In genomic region chr1:246893205-246893939, GRCh38 we compare ENCODE assay signal across 14 cellular contexts. TPM values are rescaled to one million over a fixed set of nuclear protein-coding genes. Genes with fewer than 3 reads are reported as not detected.
DNase-seq lines count a peak whose midpoint lies in the region; ATAC-seq lines count a peak whose summit lies in the region.
"Had no signal": no experiment of that assay in that cellular context is flagged by ENCODE, and none has a peak within 500 bp of the region (broad histone marks: within the 10 kb centered on the region; RNA-seq: fewer than 3 reads in every experiment).

No MANE protein-coding gene starts in this region.

- CTCF ChIA-PET in T-cell (lab: Charles Lee): no interaction called here

- ATAC-seq in GM18519 (IDR thresholded peaks at IDR 0.05; ENCODE audit: low FRiP score, unreplicated experiment) (peak; percentile 88), HG02642 (IDR thresholded peaks at IDR 0.05; ENCODE audit: poor library complexity, unreplicated experiment) (peak; percentile 44), T-cell (replicated peaks in 1 of 4) (no peak), HG02840 (IDR thresholded peaks at IDR 0.05; ENCODE audit: low FRiP score, unreplicated experiment) (no peak)
- ATAC-seq: K562 had no signal

- peak overlapping the region; percentile 38 for H3K27ac Mint-ChIP-seq in T-helper 1 cell treated with Interleukin-12 subunit alpha and Interleukin-12 subunit beta and Interleukin-4 antibody, amounts not matched to agents 30 μg/mL and 1 μg/mL, for 36 hours
- no peak overlapping the region for H3K27ac Mint-ChIP-seq in T-cell
- H3K27ac Mint-ChIP-seq: dendritic cell treated with granulocyte-macrophage colony-stimulating factor and Interleukin-4, amounts not matched to agents 40 ng/mL and 50 ng/mL, for 4 days had no signal

- POLR2A ChIA-PET in T-cell (lab: Charles Lee): no interaction called here

- no peak overlapping the region for H3K4me3 Mint-ChIP-seq in T-helper 1 cell treated with Interleukin-12 subunit alpha and Interleukin-12 subunit beta and Interleukin-4 antibody, amounts not matched to agents 30 μg/mL and 1 μg/mL, for 36 hours
- H3K4me3 Mint-ChIP-seq in T-cell: no peak overlapping the region
- H3K4me3 Mint-ChIP-seq: CD14-positive monocyte; dendritic cell treated with granulocyte-macrophage colony-stimulating factor and Interleukin-4, amounts not matched to agents 40 ng/mL and 50 ng/mL, for 4 days had no signal

- DNase-seq in ELR (ENCODE audit: low read depth) (peak; percentile 10), T-cell (no peak), NCI-H2227 (lab: John Stamatoyannopoulos, UW; ENCODE audit: unreplicated experiment) (no peak)
- DNase-seq: amygdala, GDM1, NCI-H1436 treated with DMSO at 0.1 percent for 48 hours, NCI-H69 had no signal

- peaks cover 13% of the 10 kb centered on the region for H3K4me1 Mint-ChIP-seq in T-helper 1 cell treated with Interleukin-12 subunit alpha and Interleukin-12 subunit beta and Interleukin-4 antibody, amounts not matched to agents 30 μg/mL and 1 μg/mL, for 36 hours (ENCODE audit: low read depth)
- peaks cover 0 to 4% (median 0%) of the 10 kb centered on the region in 3 donors for H3K4me1 Mint-ChIP-seq in T-cell
- H3K4me1 Mint-ChIP-seq: CD14-positive monocyte had no signal

- H3K36me3 Mint-ChIP-seq in T-helper 1 cell treated with Interleukin-12 subunit alpha and Interleukin-12 subunit beta and Interleukin-4 antibody, amounts not matched to agents 30 μg/mL and 1 μg/mL, for 36 hours (ENCODE audit: low read depth): peaks cover 55% of the 10 kb centered on the region
- peaks cover 73% of the 10 kb centered on the region for H3K36me3 Mint-ChIP-seq in T-cell

- H3K27me3 Mint-ChIP-seq in T-helper 1 cell treated with Interleukin-12 subunit alpha and Interleukin-12 subunit beta and Interleukin-4 antibody, amounts not matched to agents 30 μg/mL and 1 μg/mL, for 36 hours (ENCODE audit: low read depth): no peaks in the 10 kb centered on the region
- no peaks in the 10 kb centered on the region for H3K27me3 Mint-ChIP-seq in T-cell
- H3K27me3 Mint-ChIP-seq: dendritic cell treated with granulocyte-macrophage colony-stimulating factor and Interleukin-4, amounts not matched to agents 40 ng/mL and 50 ng/mL, for 4 days had no signal

- H3K9me3 Mint-ChIP-seq in T-helper 1 cell treated with Interleukin-12 subunit alpha and Interleukin-12 subunit beta and Interleukin-4 antibody, amounts not matched to agents 30 μg/mL and 1 μg/mL, for 36 hours: no peaks in the 10 kb centered on the region
- H3K9me3 Mint-ChIP-seq in T-cell: no peaks in the 10 kb centered on the region
- H3K9me3 Mint-ChIP-seq: CD14-positive monocyte; dendritic cell treated with granulocyte-macrophage colony-stimulating factor and Interleukin-4, amounts not matched to agents 40 ng/mL and 50 ng/mL, for 4 days had no signal

RNA-seq across cellular contexts. Expression of gene AHCTF1, which starts 38.4 kb away (rescaled TPM):
- 10 to 100 TPM; 41.6 to 60.3 (median 53.6) TPM for total RNA-seq in T-cell

Comparison
In these comparisons a context has a peak if more than half of its experiments do, and no peak if none do; other contexts are left out.
1. ATAC-seq: peak in GM18519 (single experiment) and HG02642 (single experiment); none in T-cell (0 of 4) and HG02840 (single experiment).